In the genomic region with DNA sequence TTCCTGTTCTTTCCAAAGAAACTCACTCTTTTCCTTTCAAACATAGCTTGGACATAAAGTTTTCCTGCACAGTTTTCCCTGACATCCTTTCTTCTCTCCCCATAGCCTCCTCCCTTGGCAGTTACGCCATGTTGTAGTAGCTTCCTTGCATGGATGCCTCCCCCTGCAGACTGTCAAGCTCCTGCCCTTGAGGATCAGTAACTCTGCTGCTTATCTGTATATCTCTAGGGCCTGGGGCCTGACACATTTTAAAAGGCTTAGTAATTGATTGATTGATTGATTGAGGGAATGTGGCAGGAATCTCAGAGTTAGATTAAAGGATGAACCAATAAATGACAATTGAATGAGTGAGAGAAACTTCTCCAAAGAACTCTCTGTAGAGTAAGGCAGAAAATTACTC, we compare ENCODE assay signal across 15 cellular contexts.
DNase-seq lines count a peak whose midpoint lies in the region; ATAC-seq and TF ChIP-seq lines count a peak whose summit lies in the region.
"Had no signal": no experiment of that assay in that cellular context is flagged by ENCODE, and none has a peak within 500 bp of the region (broad histone marks: within the 10 kb centered on the region; RNA-seq: fewer than 3 reads in every experiment).

No MANE protein-coding gene starts in this region.

- H3K27me3 Mint-ChIP-seq in stimulated activated naive B cell treated with anti-CD40 and anti-IgM and Interleukin-4, amounts not matched to agents 10 μg/mL and 1 μg/mL and 100 μg/mL, for 72 hours, result no peaks in the 10 kb centered on the region

- no peaks in the 10 kb centered on the region for H3K9me3 Mint-ChIP-seq in stimulated activated naive B cell treated with anti-CD40 and anti-IgM and Interleukin-4, amounts not matched to agents 10 μg/mL and 1 μg/mL and 100 μg/mL, for 72 hours
- H3K9me3 Mint-ChIP-seq: CD8-positive, alpha-beta T cell had no signal

- POLR2A ChIA-PET in HEK293T (lab: Yijun Ruan, JAX), result no interaction called here

- CTCF ChIA-PET in HEK293T (lab: Yijun Ruan, JAX), result no interaction called here

- no peak for ATAC-seq in stimulated activated naive B cell treated with anti-CD40 and anti-IgM and Interleukin-4, amounts not matched to agents 10 μg/mL and 1 μg/mL and 100 μg/mL, for 72 hours (replicated peaks)
- ATAC-seq: A549; CD8-positive, alpha-beta T cell; GM12878; HepG2 had no signal

- peak overlapping the region; percentile 6 for H3K27ac Mint-ChIP-seq in stimulated activated naive B cell treated with anti-CD40 and anti-IgM and Interleukin-4, amounts not matched to agents 10 μg/mL and 1 μg/mL and 100 μg/mL, for 72 hours
- H3K27ac Mint-ChIP-seq: CD8-positive, alpha-beta T cell had no signal

- DNase-seq in ELF-1 (ENCODE audit: low read depth, low spot score) (peak; percentile 35), HEK293T (ENCODE audit: extremely low spot score) (no peak), islet precursor cell (peak; percentile 71), foreskin melanocyte (no peak), NCI-H1092 (lab: John Stamatoyannopoulos, UW) (no peak)
- no peak for DNase-seq in stimulated activated naive B cell treated with anti-CD40 and anti-IgM and Interleukin-4, amounts not matched to agents 10 μg/mL and 1 μg/mL and 100 μg/mL, for 72 hours
- DNase-seq: Caco-2; CD8-positive, alpha-beta T cell; DMS53; GM23248; H7 had no signal

- no peak overlapping the region for H3K4me3 Mint-ChIP-seq in stimulated activated naive B cell treated with anti-CD40 and anti-IgM and Interleukin-4, amounts not matched to agents 10 μg/mL and 1 μg/mL and 100 μg/mL, for 72 hours
- H3K4me3 Mint-ChIP-seq: CD14-positive monocyte; CD8-positive, alpha-beta T cell had no signal

- H3K36me3 Mint-ChIP-seq in stimulated activated naive B cell treated with anti-CD40 and anti-IgM and Interleukin-4, amounts not matched to agents 10 μg/mL and 1 μg/mL and 100 μg/mL, for 72 hours, result peaks cover 23 to 38% of the 10 kb centered on the region in 2 donors

- H3K4me1 Mint-ChIP-seq in stimulated activated naive B cell treated with anti-CD40 and anti-IgM and Interleukin-4, amounts not matched to agents 10 μg/mL and 1 μg/mL and 100 μg/mL, for 72 hours, result no peaks in the 10 kb centered on the region
- H3K4me1 Mint-ChIP-seq: CD14-positive monocyte had no signal

TF ChIP-seq in HEK293T, 16 proteins besides CTCF, POLR2A, EP300 and RAD21:
- TF ChIP-seq PKNOX1 (IDR thresholded peaks at IDR 0.05) (0 out of 2 replicates have a peak, but pooled peaks have one; percentile 24), FOXA1 (IDR thresholded peaks at IDR 0.05) (no peak), HDGF (IDR thresholded peaks at IDR 0.05; ENCODE audit: borderline replicate concordance) (no peak), SUZ12 (IDR thresholded peaks at IDR 0.05) (no peak)

Comparison
In these comparisons a context has a peak if more than half of its experiments do, and no peak if none do; other contexts are left out.
1. DNase-seq: peak in ELF-1 (single experiment) and islet precursor cell (single experiment); none in HEK293T (single experiment), stimulated activated naive B cell treated with anti-CD40 and anti-IgM and Interleukin-4, amounts not matched to agents 10 μg/mL and 1 μg/mL and 100 μg/mL, for 72 hours (single experiment), foreskin melanocyte (single experiment) and NCI-H1092 (single experiment).